9 cellular contexts compared by ENCODE assay signal in the genomic region with DNA sequence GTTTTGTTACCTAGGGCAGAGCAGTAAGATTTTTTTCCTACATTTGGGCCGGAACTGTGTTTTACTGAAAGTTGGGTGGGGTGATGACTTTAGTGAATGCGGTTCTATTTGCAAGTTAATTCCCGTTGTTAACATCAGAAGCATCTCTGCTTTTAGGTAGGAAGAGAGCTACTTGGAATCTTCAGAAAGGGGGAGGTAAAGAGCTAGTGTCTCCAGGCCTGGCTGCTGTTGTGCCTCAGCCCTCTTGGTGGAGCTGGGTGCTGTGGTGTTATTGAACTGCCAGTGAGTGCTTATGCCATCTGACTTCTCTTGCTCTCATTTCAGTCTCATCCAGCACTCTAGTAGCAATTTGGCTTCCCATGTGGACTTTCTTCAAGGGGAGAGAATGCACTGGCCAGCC. TPM values are rescaled to one million over a fixed set of nuclear protein-coding genes. Genes with fewer than 3 reads are reported as not detected.
DNase-seq lines count a peak whose midpoint lies in the region; ATAC-seq and TF ChIP-seq lines count a peak whose summit lies in the region.
"Had no signal": no experiment of that assay in that cellular context is flagged by ENCODE, and none has a peak within 500 bp of the region (broad histone marks: within the 10 kb centered on the region; RNA-seq: fewer than 3 reads in every experiment).

No MANE protein-coding gene starts in this region.

- no peaks in the 10 kb centered on the region for H3K9me3 Mint-ChIP-seq in T-helper 2 cell treated with Interferon-gamma antibody and Interleukin-4, amounts not matched to agents 5 μg/mL and 100 μg/mL, for 36 hours

- peaks cover 30% of the 10 kb centered on the region for H3K36me3 Mint-ChIP-seq in T-helper 2 cell treated with Interferon-gamma antibody and Interleukin-4, amounts not matched to agents 5 μg/mL and 100 μg/mL, for 36 hours (ENCODE audit: low read depth)

- in situ Hi-C loops in GM13976 (cut with MboI; ENCODE audit: low sequenced_read_pairs, unreplicated experiment), result no loop called here

- ATAC-seq in GM21423 (IDR thresholded peaks at IDR 0.05; ENCODE audit: unreplicated experiment), result no peak

- H3K4me1 Mint-ChIP-seq in T-helper 2 cell treated with Interferon-gamma antibody and Interleukin-4, amounts not matched to agents 5 μg/mL and 100 μg/mL, for 36 hours (ENCODE audit: low read depth), result peaks cover 23% of the 10 kb centered on the region

- H3K4me3 Mint-ChIP-seq in T-helper 2 cell treated with Interferon-gamma antibody and Interleukin-4, amounts not matched to agents 5 μg/mL and 100 μg/mL, for 36 hours, result peak overlapping the region; percentile 8

- H3K27me3 ChIP-seq in AG04450 (ENCODE audit: control insufficient read depth, insufficient read depth, low read length), result no peaks in the 10 kb centered on the region

- H3K4me3 ChIP-seq in AG04450 (ENCODE audit: low read depth, low read length) (no peak overlapping the region), foreskin fibroblast (ENCODE audit: low read depth in 1 of 2, low read length in 2 of 2) (no peak overlapping the region)
- H3K4me3 ChIP-seq: HAP-1 had no signal

- CTCF ChIA-PET in AG04450 (lab: Charles Lee), result interaction anchor here (1.1 to 3.6 kb wide), 3 partner anchors 32 to 281 kb away, joined by 3 to 15 read pairs (median 5); no protein-coding TSS in a partner anchor

- H3K27me3 Mint-ChIP-seq in T-helper 2 cell treated with Interferon-gamma antibody and Interleukin-4, amounts not matched to agents 5 μg/mL and 100 μg/mL, for 36 hours (ENCODE audit: low read depth), result no peaks in the 10 kb centered on the region

- DNase-seq in AG04450 (ENCODE audit: low read depth, low spot score), result no peak
- no peak for DNase-seq in GM13976 (ENCODE audit: low spot score)
- peak; percentile 14 for DNase-seq in T-helper 2 cell treated with Interferon-gamma antibody and Interleukin-4, amounts not matched to agents 5 μg/mL and 100 μg/mL, for 36 hours (ENCODE audit: low spot score)
- DNase-seq in foreskin fibroblast, result peak in 1 of 2 donors; percentile 54
- no peak for DNase-seq in ecto neural progenitor cell (ENCODE audit: low spot score)
- DNase-seq in DMS79 treated with DMSO at 0.1 percent for 48 hours (lab: John Stamatoyannopoulos, UW), result no peak
- DNase-seq in ureter (ENCODE audit: low spot score), result no peak

- H3K9me3 ChIP-seq in AG04450 (ENCODE audit: control insufficient read depth, insufficient read depth, low read length), result no peaks in the 10 kb centered on the region
- H3K9me3 ChIP-seq: HAP-1 had no signal

- POLR2A ChIA-PET in AG04450 (lab: Yijun Ruan, JAX), result no interaction called here

- TF ChIP-seq CTCF in AG04450 (IDR thresholded peaks at IDR 0.05; ENCODE audit: low read depth, low read length) (peak; percentile 49), GM13976 (IDR thresholded peaks at IDR 0.05; ENCODE audit: borderline replicate concordance, control extremely low read depth, extremely low read depth, insufficient read depth, missing control alignments) (peak; percentile 43), foreskin fibroblast (IDR thresholded peaks at IDR 0.05; ENCODE audit: low read depth, low read length) (peak; percentile 59)

- H3K27ac ChIP-seq in AG04450 (ENCODE audit: low read depth, low read length), result no peak overlapping the region

- peak overlapping the region; percentile 64 for H3K27ac Mint-ChIP-seq in T-helper 2 cell treated with Interferon-gamma antibody and Interleukin-4, amounts not matched to agents 5 μg/mL and 100 μg/mL, for 36 hours

RNA-seq across cellular contexts. Expression of gene KDM4A, which starts 3.4 kb away (rescaled TPM):
- polyA plus RNA-seq in AG04450 (2011; rRNA removed), result 54.9 and 56.7 TPM in 2 replicates
- polyA minus RNA-seq in AG04450 (2011; rRNA and poly(A)+ RNA removed), result 49.0 and 50.0 TPM in 2 replicates
- total RNA-seq in ureter, result 62.9 TPM

RNA-seq across cellular contexts. Expression of gene ST3GAL3, which starts 54.0 kb away (rescaled TPM):
- 11.5 and 13.4 TPM in 2 replicates for polyA plus RNA-seq in AG04450 (2011; rRNA removed)
- 20.3 and 35.4 TPM in 2 replicates for polyA minus RNA-seq in AG04450 (2011; rRNA and poly(A)+ RNA removed)
- total RNA-seq in ureter, result 39.5 TPM
